ENCODE assay signal across 9 cellular contexts in the genomic region with DNA sequence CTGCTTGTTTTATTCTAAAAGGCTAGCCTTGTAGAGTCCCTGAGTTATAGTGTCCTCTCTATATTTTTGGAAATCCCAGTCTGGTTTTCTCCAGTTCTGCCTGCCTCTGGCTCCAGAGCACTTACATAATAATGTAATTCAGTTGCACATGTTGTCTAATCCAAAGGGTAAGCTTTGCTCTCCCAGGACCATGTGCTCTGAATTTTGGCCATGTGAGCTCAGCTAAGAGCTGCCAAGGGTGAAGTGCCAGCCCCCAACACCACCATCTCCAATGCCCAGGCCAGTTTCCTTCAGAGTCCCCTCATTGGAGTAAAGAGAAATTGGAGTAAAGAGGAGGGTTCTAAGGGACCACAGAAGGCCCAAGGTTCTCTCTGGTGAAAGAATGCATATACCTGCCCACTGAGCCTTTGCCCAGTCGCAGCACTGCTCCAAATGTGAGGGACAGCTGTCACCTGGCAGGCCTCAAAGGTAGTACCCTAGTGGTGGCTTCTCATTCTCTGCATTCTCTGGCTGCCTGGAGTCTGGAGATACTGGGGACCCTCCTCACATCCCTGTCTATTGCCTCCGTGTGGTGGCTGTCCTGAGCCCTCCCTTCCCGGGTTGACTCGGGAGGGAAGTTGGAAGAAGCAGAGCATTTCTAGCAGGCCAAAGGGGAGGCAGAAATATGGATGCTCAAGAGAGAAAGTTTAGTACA. TPM values are rescaled to one million over a fixed set of nuclear protein-coding genes. Genes with fewer than 3 reads are reported as not detected.
DNase-seq lines count a peak whose midpoint lies in the region; ATAC-seq and TF ChIP-seq lines count a peak whose summit lies in the region.
"Had no signal": no experiment of that assay in that cellular context is flagged by ENCODE, and none has a peak within 500 bp of the region (broad histone marks: within the 10 kb centered on the region; RNA-seq: fewer than 3 reads in every experiment).

No MANE protein-coding gene starts in this region.

- peaks cover 2% of the 10 kb centered on the region; the same call in 1 of the 2 replicates for H3K27me3 Mint-ChIP-seq in WTC11 (ENCODE audit: low read depth)
- no peaks in the 10 kb centered on the region for H3K27me3 Mint-ChIP-seq in activated T-cell treated with anti-CD3 and anti-CD28 coated beads, Interleukin-2, amount 50 U/mL, for 4 hours (ENCODE audit: low read depth)
- H3K27me3 Mint-ChIP-seq: activated CD4-positive, alpha-beta T cell treated with anti-CD3 and anti-CD28 coated beads, Interleukin-2, amount 10 ng/mL, durations not matched to agents 24 days and 14 days had no signal

- ATAC-seq in GM21529 (IDR thresholded peaks at IDR 0.05; ENCODE audit: unreplicated experiment) (peak; percentile 22), WTC11 (peak; percentile 67), HG02610 (IDR thresholded peaks at IDR 0.05; ENCODE audit: unreplicated experiment) (no peak), HG02571 (IDR thresholded peaks at IDR 0.05; ENCODE audit: unreplicated experiment) (no peak)
- ATAC-seq in activated T-cell treated with anti-CD3 and anti-CD28 coated beads, Interleukin-2, amount 50 U/mL, for 4 hours, result no peak

- H3K36me3 Mint-ChIP-seq in WTC11, result no peaks in the 10 kb centered on the region; the same call in 1 of the 2 replicates
- H3K36me3 Mint-ChIP-seq in activated T-cell treated with anti-CD3 and anti-CD28 coated beads, Interleukin-2, amount 50 U/mL, for 4 hours (ENCODE audit: insufficient read depth), result peaks cover 9% of the 10 kb centered on the region

- H3K4me1 Mint-ChIP-seq in WTC11, result peaks cover 43% of the 10 kb centered on the region
- peaks cover 38% of the 10 kb centered on the region for H3K4me1 Mint-ChIP-seq in activated T-cell treated with anti-CD3 and anti-CD28 coated beads, Interleukin-2, amount 50 U/mL, for 4 hours (ENCODE audit: low read depth)

- H3K4me3 ChIP-seq in stomach, result no peak overlapping the region

- no peaks in the 10 kb centered on the region for H3K27me3 ChIP-seq in stomach

- 48 to 66% (median 57%) methylated on average over 4 of the region's 4 CpGs for WGBS in stomach, 5 donors

- no peaks in the 10 kb centered on the region for H3K9me3 Mint-ChIP-seq in WTC11
- H3K9me3 Mint-ChIP-seq in activated T-cell treated with anti-CD3 and anti-CD28 coated beads, Interleukin-2, amount 50 U/mL, for 4 hours, result no peaks in the 10 kb centered on the region
- H3K9me3 Mint-ChIP-seq: activated CD4-positive, alpha-beta T cell treated with anti-CD3 and anti-CD28 coated beads, Interleukin-2, amount 10 ng/mL, durations not matched to agents 24 days and 14 days had no signal

- peaks cover 58 to 94% (median 84%) of the 10 kb centered on the region in 4 donors for H3K4me1 ChIP-seq in stomach

- TF ChIP-seq CTCF in WTC11 (IDR thresholded peaks at IDR 0.05), result no peak
- TF ChIP-seq CTCF in stomach (IDR thresholded peaks at IDR 0.05), result no peak

- TF ChIP-seq POLR2A in stomach (IDR thresholded peaks at IDR 0.05), result no peak

- peak; percentile 32 for DNase-seq in WTC11 (ENCODE audit: low spot score)
- DNase-seq in iPS-NIHi11 (ENCODE audit: low spot score), result peak; percentile 30
- no peak for DNase-seq in stomach
- no peak for DNase-seq in ureter (ENCODE audit: low spot score)
- DNase-seq in activated T-cell treated with anti-CD3 and anti-CD28 coated beads, Interleukin-2, amount 50 U/mL, for 4 hours, result no peak
- DNase-seq: activated CD4-positive, alpha-beta T cell treated with anti-CD3 and anti-CD28 coated beads, Interleukin-2, amount 10 ng/mL, durations not matched to agents 24 days and 14 days had no signal

- TF ChIP-seq EP300 in stomach (IDR thresholded peaks at IDR 0.05), result no peak

- H3K4me3 Mint-ChIP-seq in WTC11, result no peak overlapping the region
- no peak overlapping the region for H3K4me3 Mint-ChIP-seq in activated T-cell treated with anti-CD3 and anti-CD28 coated beads, Interleukin-2, amount 50 U/mL, for 4 hours
- H3K4me3 Mint-ChIP-seq: activated CD4-positive, alpha-beta T cell treated with anti-CD3 and anti-CD28 coated beads, Interleukin-2, amount 10 ng/mL, durations not matched to agents 24 days and 14 days had no signal

- POLR2A ChIA-PET in WTC11 (lab: Charles Lee), result no interaction called here

- H3K36me3 ChIP-seq in stomach, result peaks cover 5 to 22% (median 20%) of the 10 kb centered on the region in 4 donors

- intact Hi-C loops in stomach (cut with DNase I; ENCODE audit: low total_unique reads), result no loop called here

- peak overlapping the region; percentile 81 for H3K27ac Mint-ChIP-seq in WTC11
- H3K27ac Mint-ChIP-seq: activated CD4-positive, alpha-beta T cell treated with anti-CD3 and anti-CD28 coated beads, Interleukin-2, amount 10 ng/mL, durations not matched to agents 24 days and 14 days had no signal

- H3K9me3 ChIP-seq in stomach, result no peaks in the 10 kb centered on the region

- H3K27ac ChIP-seq in stomach, result peak overlapping the region in 4 of 5 donors; percentile 2 to 95 (median 42)

- CTCF ChIA-PET in WTC11 (lab: Charles Lee), result interaction anchor here (1.0 to 1.6 kb wide), 3 partner anchors 9 to 81 kb away, joined by 4 to 6 read pairs (median 4); no protein-coding TSS in a partner anchor

TF ChIP-seq in WTC11, 78 proteins besides CTCF, POLR2A, EP300 and RAD21 (continues in another document):
- no peak for TF ChIP-seq NFYB (CRISPR knock-in tag; conservative IDR thresholded peaks at IDR 0.05; ENCODE audit: low read depth)
- TF ChIP-seq ZNF512 (CRISPR knock-in tag; IDR thresholded peaks at IDR 0.05; ENCODE audit: borderline replicate concordance), result no peak
- no peak for TF ChIP-seq ZNF532 (CRISPR knock-in tag; IDR thresholded peaks at IDR 0.05; ENCODE audit: borderline replicate concordance)

RNA-seq across cellular contexts. Expression of gene CRY2, which starts 4.9 kb away (rescaled TPM):
- total RNA-seq in WTC11 (2021), result 14.4 to 18.3 TPM (median 16.8 TPM) in 3 replicates
- total RNA-seq in stomach, result 10 to 100 TPM; 20.4 to 45.9 (median 38.4) TPM
- 10 to 100 TPM in 1 of 3 donors, 1 to 10 TPM in 2; 8.2 to 13.3 (median 9.8) TPM for polyA plus RNA-seq in stomach
- 49.9 TPM for total RNA-seq in ureter
- total RNA-seq in activated T-cell treated with anti-CD3 and anti-CD28 coated beads, Interleukin-2, amount 50 U/mL, for 4 hours, result 10 to 100 TPM; 19.7 to 21.9 (median 19.9) TPM

RNA-seq across cellular contexts. Expression of gene MAPK8IP1, which starts 33.3 kb away (rescaled TPM):
- total RNA-seq in WTC11 (2021) (31.6 to 34.1 TPM (median 32.4 TPM) in 3 replicates), stomach (1 to 10 TPM in 4 of 5 donors, not detected in 1; 2.9 to 8.0 (median 6.2) TPM), ureter (7.2 TPM)
- polyA plus RNA-seq in stomach, result 1 to 10 TPM; 4.9 to 8.3 (median 7.6) TPM
- 1 to 10 TPM in 1 of 3 donors, under 1 TPM in 2; 0.71 to 1.4 (median 0.87) TPM for total RNA-seq in activated T-cell treated with anti-CD3 and anti-CD28 coated beads, Interleukin-2, amount 50 U/mL, for 4 hours

RNA-seq across cellular contexts. Expression of gene SLC35C1, which starts 47.2 kb away (rescaled TPM):
- total RNA-seq in WTC11 (2021), result 10.4 to 14.3 TPM (median 12.1 TPM) in 3 replicates
- total RNA-seq in stomach, result 10 to 100 TPM in 2 of 5 donors, 1 to 10 TPM in 3; 7.6 to 21.4 (median 9.9) TPM
- 10 to 100 TPM in 1 of 3 donors, 1 to 10 TPM in 2; 8.4 to 12.7 (median 9.0) TPM for polyA plus RNA-seq in stomach
- total RNA-seq in ureter, result 30.4 TPM
- total RNA-seq in activated T-cell treated with anti-CD3 and anti-CD28 coated beads, Interleukin-2, amount 50 U/mL, for 4 hours, result 10 to 100 TPM; 14.7 to 17.5 (median 15.8) TPM

RNA-seq across cellular contexts. Expression of gene FREY1, which starts 54.9 kb away (rescaled TPM):
- total RNA-seq in WTC11 (2021), result 1.6 to 2.1 TPM (median 1.8 TPM) in 3 replicates
- total RNA-seq in stomach, result 1 to 10 TPM in 2 of 5 donors, not detected in 3; 6.7 to 9.9 TPM
- polyA plus RNA-seq in stomach, result under 1 TPM in 2 of 3 donors, not detected in 1; 0.33 to 0.50 TPM
- 0.70 TPM for total RNA-seq in ureter
- total RNA-seq in activated T-cell treated with anti-CD3 and anti-CD28 coated beads, Interleukin-2, amount 50 U/mL, for 4 hours, result 1 to 10 TPM; 2.3 to 3.3 (median 2.4) TPM

Comparison
In these comparisons a context has a peak if more than half of its experiments do, and no peak if none do; other contexts are left out.
1. ATAC-seq: peak in GM21529 (single experiment) and WTC11 (single experiment); none in activated T-cell treated with anti-CD3 and anti-CD28 coated beads, Interleukin-2, amount 50 U/mL, for 4 hours (0 of 2), HG02610 (single experiment) and HG02571 (single experiment).
2. DNase-seq: peak in WTC11 (single experiment) and iPS-NIHi11 (single experiment); none in stomach (single experiment), ureter (single experiment) and activated T-cell treated with anti-CD3 and anti-CD28 coated beads, Interleukin-2, amount 50 U/mL, for 4 hours (single experiment).